Comparison of ENCODE assay signal across 16 cellular contexts in the genomic region with DNA sequence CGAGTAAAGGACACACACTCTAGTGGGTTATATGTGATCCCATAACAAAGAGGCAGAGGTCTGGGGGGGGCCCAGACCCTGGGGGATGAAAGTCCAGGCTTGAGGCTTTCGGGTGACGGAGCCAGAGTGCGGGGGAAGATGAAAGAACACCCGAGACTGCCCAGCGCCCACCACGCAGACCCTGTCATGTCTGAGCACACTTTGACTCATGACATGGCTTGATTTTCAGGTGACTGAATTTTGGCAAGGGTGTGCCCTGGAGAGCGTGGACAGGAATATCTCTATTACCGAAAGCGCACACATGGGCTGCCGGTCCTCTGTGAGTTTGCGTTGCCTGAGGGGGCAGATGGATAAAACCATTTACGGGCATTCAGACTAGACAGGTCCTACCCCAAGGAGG.
A peak's percentile ranks its signal among the peaks of the same experiment; 100 is the strongest.
DNase-seq lines count a peak whose midpoint lies in the region; ATAC-seq and TF ChIP-seq lines count a peak whose summit lies in the region.
"Had no signal": no experiment of that assay in that cellular context is flagged by ENCODE, and none has a peak within 500 bp of the region (broad histone marks: within the 10 kb centered on the region; RNA-seq: fewer than 3 reads in every experiment).

No MANE protein-coding gene starts in this region.

- TF ChIP-seq POLR2A in vagina (IDR thresholded peaks at IDR 0.05), result no peak

- H3K9me3 ChIP-seq in lung (ENCODE audit: control insufficient read depth in 2 of 2, insufficient read depth in 1 of 2, low read length in 1 of 2) (no peaks in the 10 kb centered on the region), vagina (no peaks in the 10 kb centered on the region)
- H3K9me3 ChIP-seq: A549, Caco-2 had no signal

- no peak overlapping the region for H3K27ac Mint-ChIP-seq in activated CD8-positive, alpha-beta memory T cell treated with anti-CD3 and anti-CD28 coated beads, Interleukin-2, amount 10 ng/mL, durations not matched to agents 7 days and 5 days
- no peak overlapping the region for H3K27ac Mint-ChIP-seq in immature natural killer cell
- H3K27ac Mint-ChIP-seq: CD4-positive, alpha-beta T cell had no signal

- no peaks in the 10 kb centered on the region for H3K36me3 ChIP-seq in lung (ENCODE audit: control insufficient read depth in 2 of 2, insufficient read depth in 2 of 2, low read length in 2 of 2)
- H3K36me3 ChIP-seq in vagina, result no peaks in the 10 kb centered on the region

- no peaks in the 10 kb centered on the region for H3K36me3 Mint-ChIP-seq in activated CD8-positive, alpha-beta memory T cell treated with anti-CD3 and anti-CD28 coated beads, Interleukin-2, amount 10 ng/mL, durations not matched to agents 7 days and 5 days
- H3K36me3 Mint-ChIP-seq in immature natural killer cell, result no peaks in the 10 kb centered on the region

- TF ChIP-seq CTCF in lung (IDR thresholded peaks at IDR 0.05; ENCODE audit: control extremely low read depth, extremely low read depth), result no peak
- no peak for TF ChIP-seq CTCF in vagina (IDR thresholded peaks at IDR 0.05)

- peak; percentile 12 for DNase-seq in activated CD8-positive, alpha-beta memory T cell treated with anti-CD3 and anti-CD28 coated beads, Interleukin-2, amount 10 ng/mL, durations not matched to agents 7 days and 5 days
- DNase-seq in activated CD8-positive, alpha-beta memory T cell treated with anti-CD3 and anti-CD28 coated beads, Interleukin-2, amount 50 U/mL, for 4 hours, result no peak
- DNase-seq in ecto neural progenitor cell (ENCODE audit: low spot score), result peak; percentile 20
- peak; percentile 14 for DNase-seq in lung (ENCODE audit: low spot score)
- peak; percentile 46 to 62 for DNase-seq in vagina (ENCODE audit: extremely low spot score in 2 of 2)
- no peak for DNase-seq in midbrain (lab: John Stamatoyannopoulos, UW)
- no peak for DNase-seq in immature natural killer cell
- DNase-seq: AML-193; Caco-2; CD4-positive, alpha-beta T cell; GM23248; HCEC 1CT had no signal

- peaks cover 5% of the 10 kb centered on the region for H3K9me3 Mint-ChIP-seq in activated CD8-positive, alpha-beta memory T cell treated with anti-CD3 and anti-CD28 coated beads, Interleukin-2, amount 10 ng/mL, durations not matched to agents 7 days and 5 days (ENCODE audit: low read depth)
- no peaks in the 10 kb centered on the region for H3K9me3 Mint-ChIP-seq in immature natural killer cell
- H3K9me3 Mint-ChIP-seq: CD4-positive, alpha-beta T cell had no signal

- intact Hi-C loops in vagina (cut with DNase I), result no loop called here

- H3K4me3 ChIP-seq in lung, result no peak overlapping the region
- H3K4me3 ChIP-seq in vagina, result no peak overlapping the region
- H3K4me3 ChIP-seq: A549, GM23248 had no signal

- no peaks in the 10 kb centered on the region for H3K27me3 Mint-ChIP-seq in activated CD8-positive, alpha-beta memory T cell treated with anti-CD3 and anti-CD28 coated beads, Interleukin-2, amount 10 ng/mL, durations not matched to agents 7 days and 5 days
- H3K27me3 Mint-ChIP-seq in immature natural killer cell (ENCODE audit: low read depth in 3 of 3), result peaks cover 0 to 2% (median 0%) of the 10 kb centered on the region in 3 donors

- H3K27ac ChIP-seq in lung (ENCODE audit: low read depth in 1 of 2, low read length in 1 of 2), result no peak overlapping the region
- no peak overlapping the region for H3K27ac ChIP-seq in vagina
- H3K27ac ChIP-seq: 22Rv1, A549, C4-2B, GM23248 had no signal

- no peak for ATAC-seq in activated CD8-positive, alpha-beta memory T cell treated with anti-CD3 and anti-CD28 coated beads, Interleukin-2, amount 10 ng/mL, durations not matched to agents 7 days and 5 days
- no peak for ATAC-seq in lung (ENCODE audit: insufficient read depth, low FRiP score)
- ATAC-seq: A549, HepG2 had no signal

- no peaks in the 10 kb centered on the region for H3K4me1 Mint-ChIP-seq in activated CD8-positive, alpha-beta memory T cell treated with anti-CD3 and anti-CD28 coated beads, Interleukin-2, amount 10 ng/mL, durations not matched to agents 7 days and 5 days
- H3K4me1 Mint-ChIP-seq in immature natural killer cell, result no peaks in the 10 kb centered on the region

- no peaks in the 10 kb centered on the region for H3K27me3 ChIP-seq in lung (ENCODE audit: control insufficient read depth, insufficient read depth)
- no peaks in the 10 kb centered on the region for H3K27me3 ChIP-seq in vagina

- 93 to 94% methylated on average over 13 of the region's 13 CpGs for WGBS in lung, 2 donors

- H3K4me3 Mint-ChIP-seq in activated CD8-positive, alpha-beta memory T cell treated with anti-CD3 and anti-CD28 coated beads, Interleukin-2, amount 10 ng/mL, durations not matched to agents 7 days and 5 days, result no peak overlapping the region
- H3K4me3 Mint-ChIP-seq in immature natural killer cell, result no peak overlapping the region
- H3K4me3 Mint-ChIP-seq: CD4-positive, alpha-beta T cell had no signal

- H3K4me1 ChIP-seq in lung (ENCODE audit: control insufficient read depth in 2 of 2, insufficient read depth in 2 of 2, low read length in 2 of 2), result no peaks in the 10 kb centered on the region
- no peaks in the 10 kb centered on the region for H3K4me1 ChIP-seq in vagina
- H3K4me1 ChIP-seq: A549, Caco-2 had no signal

- CTCF ChIA-PET in activated CD8-positive, alpha-beta memory T cell treated with anti-CD3 and anti-CD28 coated beads, Interleukin-2, amount 10 ng/mL, durations not matched to agents 7 days and 5 days (lab: Charles Lee), result no interaction called here

Comparison
In these comparisons a context has a peak if more than half of its experiments do, and no peak if none do; other contexts are left out.
1. DNase-seq: peak in activated CD8-positive, alpha-beta memory T cell treated with anti-CD3 and anti-CD28 coated beads, Interleukin-2, amount 10 ng/mL, durations not matched to agents 7 days and 5 days (single experiment), ecto neural progenitor cell (single experiment), lung (single experiment) and vagina (2 of 2); none in activated CD8-positive, alpha-beta memory T cell treated with anti-CD3 and anti-CD28 coated beads, Interleukin-2, amount 50 U/mL, for 4 hours (single experiment), midbrain (single experiment) and immature natural killer cell (0 of 3).